ENCODE assay signal across 8 cellular contexts in genomic region chr19:33740811-33741396, GRCh38. TPM values are rescaled to one million over a fixed set of nuclear protein-coding genes. Genes with fewer than 3 reads are reported as not detected.
A peak's percentile ranks its signal among the peaks of the same experiment; 100 is the strongest.
DNase-seq lines count a peak whose midpoint lies in the region; ATAC-seq and TF ChIP-seq lines count a peak whose summit lies in the region.

No MANE protein-coding gene starts in this region.

- H3K4me1 Mint-ChIP-seq in activated T-cell treated with anti-CD3 and anti-CD28 coated beads, Interleukin-2, amount 50 U/mL, for 72 hours (ENCODE audit: low read depth), result no peaks in the 10 kb centered on the region

- no peaks in the 10 kb centered on the region for H3K9me3 Mint-ChIP-seq in activated T-cell treated with anti-CD3 and anti-CD28 coated beads, Interleukin-2, amount 50 U/mL, for 72 hours

- H3K4me1 ChIP-seq in fibroblast of lung (ENCODE audit: control insufficient read depth, extremely low read depth, insufficient read depth, low read length), result no peaks in the 10 kb centered on the region
- H3K4me1 ChIP-seq in smooth muscle cell (ENCODE audit: low read depth), result no peaks in the 10 kb centered on the region
- no peaks in the 10 kb centered on the region for H3K4me1 ChIP-seq in gastroesophageal sphincter

- H2AFZ ChIP-seq in fibroblast of lung (ENCODE audit: low read length) (no peak overlapping the region), smooth muscle cell (ENCODE audit: low read depth) (no peak overlapping the region)

- H3K27ac Mint-ChIP-seq in activated T-cell treated with anti-CD3 and anti-CD28 coated beads, Interleukin-2, amount 50 U/mL, for 72 hours, result no peak overlapping the region

- no peak overlapping the region for H3K4me3 Mint-ChIP-seq in activated T-cell treated with anti-CD3 and anti-CD28 coated beads, Interleukin-2, amount 50 U/mL, for 72 hours

- H3K4me3 ChIP-seq in fibroblast of lung (replicated peaks in 1 of 4; ENCODE audit: control extremely low read depth in 1 of 4, insufficient read depth in 1 of 4, low read depth in 3 of 4, low read length in 4 of 4), result no peak overlapping the region
- H3K4me3 ChIP-seq in smooth muscle cell, result no peak overlapping the region
- no peak overlapping the region for H3K4me3 ChIP-seq in gastroesophageal sphincter

- no peaks in the 10 kb centered on the region for H3K36me3 Mint-ChIP-seq in activated T-cell treated with anti-CD3 and anti-CD28 coated beads, Interleukin-2, amount 50 U/mL, for 72 hours (ENCODE audit: insufficient read depth in 2 of 2)

- ATAC-seq in activated T-cell treated with anti-CD3 and anti-CD28 coated beads, Interleukin-2, amount 50 U/mL, for 72 hours (replicated peaks in 1 of 2), result no peak
- no peak for ATAC-seq in gastroesophageal sphincter
- ATAC-seq in HG03439 (IDR thresholded peaks at IDR 0.05; ENCODE audit: unreplicated experiment), result no peak

- no peak overlapping the region for H3K9ac ChIP-seq in fibroblast of lung (ENCODE audit: insufficient read depth, low read length)
- no peak overlapping the region for H3K9ac ChIP-seq in smooth muscle cell (ENCODE audit: low read depth)

- H3K79me2 ChIP-seq in fibroblast of lung (ENCODE audit: control insufficient read depth, insufficient read depth, low read length) (no peaks in the 10 kb centered on the region), smooth muscle cell (ENCODE audit: low read depth) (no peaks in the 10 kb centered on the region)

- H3K27ac ChIP-seq in fibroblast of lung (ENCODE audit: insufficient read depth, low read length), result no peak overlapping the region
- no peak overlapping the region for H3K27ac ChIP-seq in smooth muscle cell (ENCODE audit: low read depth)
- H3K27ac ChIP-seq in gastroesophageal sphincter, result no peak overlapping the region

- H3K27me3 ChIP-seq in fibroblast of lung (ENCODE audit: control insufficient read depth, insufficient read depth, low read length) (no peaks in the 10 kb centered on the region), smooth muscle cell (ENCODE audit: low read depth) (no peaks in the 10 kb centered on the region), gastroesophageal sphincter (peaks cover 57% of the 10 kb centered on the region)

- H3K9me3 ChIP-seq in fibroblast of lung (ENCODE audit: control insufficient read depth, insufficient read depth, low read depth, low read length) (no peaks in the 10 kb centered on the region), smooth muscle cell (replicated peaks; ENCODE audit: low read depth) (no peaks in the 10 kb centered on the region), gastroesophageal sphincter (no peaks in the 10 kb centered on the region)

- no peak for TF ChIP-seq POLR2A in gastroesophageal sphincter (IDR thresholded peaks at IDR 0.05)

- H3K36me3 ChIP-seq in fibroblast of lung (ENCODE audit: control insufficient read depth, insufficient read depth, low read length), result no peaks in the 10 kb centered on the region
- no peaks in the 10 kb centered on the region for H3K36me3 ChIP-seq in smooth muscle cell (ENCODE audit: low read depth)
- H3K36me3 ChIP-seq in gastroesophageal sphincter, result no peaks in the 10 kb centered on the region

- peaks cover 6% of the 10 kb centered on the region for H3K27me3 Mint-ChIP-seq in activated T-cell treated with anti-CD3 and anti-CD28 coated beads, Interleukin-2, amount 50 U/mL, for 72 hours (ENCODE audit: low read depth)

- WGBS in smooth muscle cell (ENCODE audit: low lambda C conversion rate), result 35% methylated on average over 9 of the region's 9 CpGs
- WGBS in gastroesophageal sphincter (ENCODE audit: low coverage in 1 of 2), 2 donors, result 5 to 14% methylated on average over 2 to 6 of the region's 9 CpGs

- no peak for TF ChIP-seq EP300 in gastroesophageal sphincter (IDR thresholded peaks at IDR 0.05)

- peak; percentile 2 to 11 for DNase-seq in activated T-cell treated with anti-CD3 and anti-CD28 coated beads, Interleukin-2, amount 50 U/mL, for 72 hours
- no peak for DNase-seq in activated T-cell treated with anti-CD3 and anti-CD28 coated beads, Interleukin-2, amount 50 U/mL, for 1 hour
- DNase-seq in RKO (ENCODE audit: low spot score), result peak; percentile 48
- DNase-seq in fibroblast of lung (ENCODE audit: low read depth in 2 of 2), result peak; percentile 24 to 27
- DNase-seq in smooth muscle cell (lab: John Stamatoyannopoulos, UW; ENCODE audit: unreplicated experiment), result peak; percentile 1
- no peak for DNase-seq in NCI-H1417 treated with DMSO at 0.1 percent for 48 hours (lab: John Stamatoyannopoulos, UW)

- no peak for TF ChIP-seq CTCF in fibroblast of lung (conservative IDR thresholded peaks at IDR 0.05 in 1 of 2, IDR thresholded peaks at IDR 0.05 in 1 of 2; ENCODE audit: low read depth in 1 of 2, low read length in 2 of 2)
- TF ChIP-seq CTCF in smooth muscle cell (IDR thresholded peaks at IDR 0.05; ENCODE audit: borderline replicate concordance, insufficient read depth, poor library complexity, severe bottlenecking), result no peak
- no peak for TF ChIP-seq CTCF in gastroesophageal sphincter (IDR thresholded peaks at IDR 0.05)

- H3F3A ChIP-seq in smooth muscle cell (ENCODE audit: low read depth), result no peaks in the 10 kb centered on the region

- H3K4me2 ChIP-seq in fibroblast of lung (ENCODE audit: extremely low read depth, insufficient read depth, low read length), result no peak overlapping the region
- no peak overlapping the region for H3K4me2 ChIP-seq in smooth muscle cell

- H4K20me1 ChIP-seq in fibroblast of lung (ENCODE audit: control insufficient read depth, extremely low read depth, insufficient read depth, low read length) (no peaks in the 10 kb centered on the region), smooth muscle cell (ENCODE audit: low read depth) (no peaks in the 10 kb centered on the region)

RNA-seq across cellular contexts. Expression of gene KCTD15, which starts 55.8 kb away (rescaled TPM):
- 1 to 10 TPM; 7.3 to 8.2 TPM for total RNA-seq in activated T-cell treated with anti-CD3 and anti-CD28 coated beads, Interleukin-2, amount 50 U/mL, for 72 hours
- total RNA-seq in fibroblast of lung (9.7 and 26.5 TPM in 2 replicates), smooth muscle cell (41.5 and 54.3 TPM in 2 replicates), gastroesophageal sphincter (100 to 1,000 TPM in 1 of 4 donors, 10 to 100 TPM in 3; 62.3 to 148 (median 84.3) TPM)
- polyA plus RNA-seq in fibroblast of lung (3.3 and 6.3 TPM in 2 replicates), smooth muscle cell (7.4 and 9.6 TPM in 2 replicates)
- 3.7 and 9.4 TPM in 2 replicates for polyA plus RNA-seq in fibroblast of lung (2012)
- polyA minus RNA-seq in fibroblast of lung (ENCODE audit: low replicate concordance), result 3.8 and 6.2 TPM in 2 replicates

Comparison
In these comparisons a context has a peak if more than half of its experiments do, and no peak if none do; other contexts are left out.
1. DNase-seq: peak in activated T-cell treated with anti-CD3 and anti-CD28 coated beads, Interleukin-2, amount 50 U/mL, for 72 hours (2 of 2), RKO (single experiment), fibroblast of lung (2 of 2) and smooth muscle cell (single experiment); none in activated T-cell treated with anti-CD3 and anti-CD28 coated beads, Interleukin-2, amount 50 U/mL, for 1 hour (single experiment) and NCI-H1417 treated with DMSO at 0.1 percent for 48 hours (single experiment).